Comparison of ENCODE assay signal across 29 cellular contexts in genomic region chr16:19218581-19218980, GRCh38. TPM values are rescaled to one million over a fixed set of nuclear protein-coding genes. Genes with fewer than 3 reads are reported as not detected.
"Had no signal": no experiment of that assay in that cellular context is flagged by ENCODE, and none has a peak within 500 bp of the region (broad histone marks: within the 10 kb centered on the region; RNA-seq: fewer than 3 reads in every experiment).

No MANE protein-coding gene starts in this region.

- H3K9me3 ChIP-seq: SK-N-SH had no signal

- H3K36me3 Mint-ChIP-seq: activated CD8-positive, alpha-beta memory T cell treated with anti-CD3 and anti-CD28 coated beads, Interleukin-2, amount 10 ng/mL, durations not matched to agents 7 days and 5 days; activated naive CD4-positive, alpha-beta T cell treated with anti-CD3 and anti-CD28 coated beads, Interleukin-2, amount 50 U/mL, for 24 hours had no signal

- H3K27ac ChIP-seq: WERI-Rb-1 had no signal

- H3K9me3 Mint-ChIP-seq: activated naive CD4-positive, alpha-beta T cell treated with anti-CD3 and anti-CD28 coated beads, Interleukin-2, amount 50 U/mL, for 24 hours had no signal

- H3K4me3 Mint-ChIP-seq: activated CD4-positive, alpha-beta T cell treated with anti-CD3 and anti-CD28 coated beads, Interleukin-2, amount 10 ng/mL, durations not matched to agents 24 days and 14 days; activated CD8-positive, alpha-beta memory T cell treated with anti-CD3 and anti-CD28 coated beads, Interleukin-2, amount 10 ng/mL, durations not matched to agents 7 days and 5 days; activated naive CD4-positive, alpha-beta T cell treated with anti-CD3 and anti-CD28 coated beads, Interleukin-2, amount 50 U/mL, for 24 hours; activated T-cell treated with anti-CD3 and anti-CD28 coated beads, Interleukin-2, amount 50 U/mL, for 24 hours; activated T-helper 1 cell treated with anti-CD3 and anti-CD28 coated beads, Interleukin-12 subunit alpha, Interleukin-12 subunit beta, Interleukin-2, Interleukin-4 antibody, amounts not matched to agents 30 ng/mL and 10 ng/mL and 1 ng/mL, durations not matched to agents 14 hours and 24 hours and 36 hours had no signal

- H3K4me2 ChIP-seq: SK-N-SH had no signal

- H3K27ac Mint-ChIP-seq: activated CD4-positive, alpha-beta T cell treated with anti-CD3 and anti-CD28 coated beads, Interleukin-2, amount 10 ng/mL, durations not matched to agents 24 days and 14 days; activated CD8-positive, alpha-beta memory T cell treated with anti-CD3 and anti-CD28 coated beads, Interleukin-2, amount 10 ng/mL, durations not matched to agents 7 days and 5 days; activated naive CD4-positive, alpha-beta T cell treated with anti-CD3 and anti-CD28 coated beads, Interleukin-2, amount 50 U/mL, for 24 hours; activated T-cell treated with anti-CD3 and anti-CD28 coated beads, Interleukin-2, amount 50 U/mL, for 24 hours; activated T-helper 1 cell treated with anti-CD3 and anti-CD28 coated beads, Interleukin-12 subunit alpha, Interleukin-12 subunit beta, Interleukin-2, Interleukin-4 antibody, amounts not matched to agents 30 ng/mL and 10 ng/mL and 1 ng/mL, durations not matched to agents 14 hours and 24 hours and 36 hours had no signal

- H3K4me1 Mint-ChIP-seq: activated naive CD4-positive, alpha-beta T cell treated with anti-CD3 and anti-CD28 coated beads, Interleukin-2, amount 50 U/mL, for 24 hours had no signal

- DNase-seq: activated CD4-positive, alpha-beta T cell treated with anti-CD3 and anti-CD28 coated beads, Interleukin-2, amount 10 ng/mL, durations not matched to agents 24 days and 14 days; activated CD4-positive, alpha-beta T cell treated with anti-CD3 and anti-CD28 coated beads, Interleukin-2, amount 50 U/mL, for 48 hours; activated CD8-positive, alpha-beta memory T cell treated with anti-CD3 and anti-CD28 coated beads, Interleukin-2, amount 10 ng/mL, durations not matched to agents 7 days and 5 days; activated effector memory CD4-positive, alpha-beta T cell treated with Interleukin-2 at 50 U/mL for 16 hours; activated naive CD4-positive, alpha-beta T cell; activated T-cell treated with anti-CD3 and anti-CD28 coated beads, Interleukin-2, amount 50 U/mL, for 24 hours; aorta; central memory CD4-positive, alpha-beta T cell; KG1; NCI-H1092; NCI-H1417; NCI-H1930; NCI-H2107; NCI-H510A treated with DMSO at 0.1 percent for 48 hours; NCI-H69; NK-92 treated with Interleukin-12 subunit alpha and Interleukin-12 subunit beta, amount 100 ng/mL, for 24 hours; OCI-M1; RPMI8226; SK-N-SH; T-helper 1 cell; WERI-Rb-1 had no signal

- H3K27me3 Mint-ChIP-seq: activated CD8-positive, alpha-beta memory T cell treated with anti-CD3 and anti-CD28 coated beads, Interleukin-2, amount 10 ng/mL, durations not matched to agents 7 days and 5 days had no signal

- H3K36me3 ChIP-seq: WERI-Rb-1 had no signal

- ATAC-seq: activated CD4-positive, CD25-positive, alpha-beta regulatory T cell treated with anti-CD3 and anti-CD28 coated beads, Interleukin-2, amount 50 U/mL, for 24 hours; activated CD8-positive, alpha-beta memory T cell treated with anti-CD3 and anti-CD28 coated beads, Interleukin-2, amount 10 ng/mL, durations not matched to agents 7 days and 5 days; Panc1; Right ventricle myocardium inferior had no signal

- H3K9ac ChIP-seq: SK-N-SH had no signal

RNA-seq across cellular contexts. Expression of gene SYT17, which starts 50.5 kb away (rescaled TPM):
- total RNA-seq: activated CD8-positive, alpha-beta memory T cell treated with anti-CD3 and anti-CD28 coated beads, Interleukin-2, amount 10 ng/mL, durations not matched to agents 7 days and 5 days; LHCN-M2; MCF 10A; T-helper 2 cell treated with Interferon-gamma antibody and Interleukin-4, amounts not matched to agents 100 ng/mL and 5 ng/mL, for 36 hours had no signal
